In genomic region chr1:155623357-155623756, GRCh38 we compare ENCODE assay signal across 25 cellular contexts. TPM values are rescaled to one million over a fixed set of nuclear protein-coding genes. Genes with fewer than 3 reads are reported as not detected.
A peak's percentile ranks its signal among the peaks of the same experiment; 100 is the strongest.
DNase-seq lines count a peak whose midpoint lies in the region; ATAC-seq, FAIRE-seq and TF ChIP-seq lines count a peak whose summit lies in the region.
"Had no signal": no experiment of that assay in that cellular context is flagged by ENCODE, and none has a peak within 500 bp of the region (broad histone marks: within the 10 kb centered on the region; RNA-seq: fewer than 3 reads in every experiment).

No MANE protein-coding gene starts in this region.

- no peaks in the 10 kb centered on the region for H3K4me1 ChIP-seq in A549
- H3K4me1 ChIP-seq in small intestine (ENCODE audit: control insufficient read depth in 2 of 2, insufficient read depth in 1 of 2, low read depth in 1 of 2, low read length in 1 of 2): no peaks in the 10 kb centered on the region
- H3K4me1 ChIP-seq: BE2C, BLaER1 had no signal

- TF ChIP-seq CTCF in A549 (IDR thresholded peaks at IDR 0.05): no peak

- H3K4me3 ChIP-seq in A549: no peak overlapping the region
- no peak overlapping the region for H3K4me3 ChIP-seq in small intestine (ENCODE audit: low read depth in 1 of 2, low read length in 2 of 2)
- H3K4me3 ChIP-seq: BLaER1 had no signal

- no peak overlapping the region for H3K4me2 ChIP-seq in A549
- H3K4me2 ChIP-seq: BLaER1 had no signal

- TF ChIP-seq RAD21 in A549 (conservative IDR thresholded peaks at IDR 0.05 in 1 of 2, IDR thresholded peaks at IDR 0.05 in 1 of 2): no peak

- ATAC-seq in activated CD8-positive, alpha-beta memory T cell treated with anti-CD3 and anti-CD28 coated beads, Interleukin-2, amount 10 ng/mL, durations not matched to agents 7 days and 5 days: no peak
- ATAC-seq in A549 (no peak), left lobe of liver (peak; percentile 52)

- no peaks in the 10 kb centered on the region for H3K9me3 Mint-ChIP-seq in activated CD8-positive, alpha-beta memory T cell treated with anti-CD3 and anti-CD28 coated beads, Interleukin-2, amount 10 ng/mL, durations not matched to agents 7 days and 5 days (ENCODE audit: low read depth)
- H3K9me3 Mint-ChIP-seq: CD4-positive, alpha-beta memory T cell; CD4-positive, CD25-positive, alpha-beta regulatory T cell; CD8-positive, alpha-beta memory T cell had no signal

- H3K36me3 ChIP-seq in small intestine (ENCODE audit: control insufficient read depth in 2 of 2, insufficient read depth in 2 of 2, low read length in 2 of 2): no peaks in the 10 kb centered on the region
- H3K36me3 ChIP-seq: BE2C, BLaER1 had no signal

- no peaks in the 10 kb centered on the region for H3K27me3 ChIP-seq in small intestine (ENCODE audit: control insufficient read depth in 2 of 2, insufficient read depth in 2 of 2, low read length in 2 of 2)
- H3K27me3 ChIP-seq: BE2C, BLaER1 had no signal

- WGBS in A549 (ENCODE audit: missing lambda C conversion rate): 12% methylated on average over 1 of the region's 1 CpG
- WGBS in small intestine, 3 donors: 53 to 78% (median 68%) methylated on average over 1 of the region's 1 CpG

- H3K36me3 Mint-ChIP-seq in activated CD8-positive, alpha-beta memory T cell treated with anti-CD3 and anti-CD28 coated beads, Interleukin-2, amount 10 ng/mL, durations not matched to agents 7 days and 5 days: no peaks in the 10 kb centered on the region
- H3K36me3 Mint-ChIP-seq: CD4-positive, CD25-positive, alpha-beta regulatory T cell had no signal

- no peak for FAIRE-seq in A549 (lab: Jason Lieb, UNC)
- no peak for FAIRE-seq in small intestine (lab: Jason Lieb, UNC)
- FAIRE-seq: G401.6, GM12891, GM19239 had no signal

- no peak overlapping the region for H3K4me3 Mint-ChIP-seq in activated CD8-positive, alpha-beta memory T cell treated with anti-CD3 and anti-CD28 coated beads, Interleukin-2, amount 10 ng/mL, durations not matched to agents 7 days and 5 days
- H3K4me3 Mint-ChIP-seq: CD14-positive monocyte; CD4-positive, alpha-beta memory T cell; CD8-positive, alpha-beta memory T cell had no signal

- POLR2A ChIA-PET in A549 (lab: Yijun Ruan, JAX): no interaction called here

- H3K27me3 Mint-ChIP-seq in activated CD8-positive, alpha-beta memory T cell treated with anti-CD3 and anti-CD28 coated beads, Interleukin-2, amount 10 ng/mL, durations not matched to agents 7 days and 5 days: no peaks in the 10 kb centered on the region
- H3K27me3 Mint-ChIP-seq: CD4-positive, alpha-beta memory T cell; CD8-positive, alpha-beta memory T cell had no signal

- H3K9me3 ChIP-seq in A549 (no peaks in the 10 kb centered on the region), small intestine (ENCODE audit: control insufficient read depth, low read depth) (no peaks in the 10 kb centered on the region)
- H3K9me3 ChIP-seq: BE2C had no signal

- peak overlapping the region; percentile 47 for H3K27ac Mint-ChIP-seq in activated CD8-positive, alpha-beta memory T cell treated with anti-CD3 and anti-CD28 coated beads, Interleukin-2, amount 10 ng/mL, durations not matched to agents 7 days and 5 days
- H3K27ac Mint-ChIP-seq: CD14-positive monocyte; CD8-positive, alpha-beta memory T cell had no signal

- no peak for TF ChIP-seq EP300 in A549 (IDR thresholded peaks at IDR 0.05)

- no peaks in the 10 kb centered on the region for H3K4me1 Mint-ChIP-seq in activated CD8-positive, alpha-beta memory T cell treated with anti-CD3 and anti-CD28 coated beads, Interleukin-2, amount 10 ng/mL, durations not matched to agents 7 days and 5 days
- H3K4me1 Mint-ChIP-seq: CD8-positive, alpha-beta memory T cell had no signal

- no peak for TF ChIP-seq POLR2A in A549 (IDR thresholded peaks at IDR 0.05; ENCODE audit: low read length)

- CTCF ChIA-PET in activated CD8-positive, alpha-beta memory T cell treated with anti-CD3 and anti-CD28 coated beads, Interleukin-2, amount 10 ng/mL, durations not matched to agents 7 days and 5 days (lab: Charles Lee): no interaction called here
- CTCF ChIA-PET in A549 (lab: Yijun Ruan, JAX): interaction anchor here (1.3 kb wide), 1 partner anchor 25 kb away, joined by 3 read pairs; no protein-coding TSS in a partner anchor

- H3K27ac ChIP-seq in A549: no peak overlapping the region
- H3K27ac ChIP-seq in small intestine (ENCODE audit: low read depth in 1 of 2, low read length in 1 of 2): no peak overlapping the region
- H3K27ac ChIP-seq: 22Rv1, BLaER1 had no signal

- DNase-seq in activated CD8-positive, alpha-beta memory T cell treated with anti-CD3 and anti-CD28 coated beads, Interleukin-2, amount 10 ng/mL, durations not matched to agents 7 days and 5 days: no peak
- DNase-seq in activated CD8-positive, alpha-beta memory T cell treated with anti-CD3 and anti-CD28 coated beads, Interleukin-2, amount 50 U/mL, for 4 hours: no peak
- DNase-seq in A549 (ENCODE audit: low read depth in 1 of 2, low spot score in 1 of 2): no peak
- peak; percentile 69 for DNase-seq in left lobe of liver (ENCODE audit: low spot score)
- DNase-seq in small intestine: peak; percentile 77
- no peak for DNase-seq in NCI-H2029 treated with DMSO at 0.1 percent for 48 hours (lab: John Stamatoyannopoulos, UW)
- DNase-seq in DMS53 treated with DMSO at 0.1 percent for 48 hours (lab: John Stamatoyannopoulos, UW; ENCODE audit: unreplicated experiment): no peak
- DNase-seq: ACHN; BE2C; C1 segment of cervical spinal cord; CD4-positive, alpha-beta memory T cell; CD4-positive, CD25-positive, alpha-beta regulatory T cell; CD8-positive, alpha-beta memory T cell; COR-L47; DMS 273 treated with DMSO at 0.1 percent for 48 hours; DMS153; DMS53; DMS79 treated with DMSO at 0.1 percent for 48 hours; GF-D8 had no signal

TF ChIP-seq in A549, 52 proteins besides CTCF, POLR2A, EP300 and RAD21:
- TF ChIP-seq TFCP2L1 (CRISPR knock-in tag; IDR thresholded peaks at IDR 0.05): no peak
- peak; percentile 13 for TF ChIP-seq MAFK (IDR thresholded peaks at IDR 0.05; ENCODE audit: partially characterized antibody)
- TF ChIP-seq NFE2L2 (conservative IDR thresholded peaks at IDR 0.05; ENCODE audit: low read length): no peak
- no peak for TF ChIP-seq MAZ (IDR thresholded peaks at IDR 0.05; ENCODE audit: borderline replicate concordance, low read depth, low read length)
- no peak for TF ChIP-seq KDM1A (IDR thresholded peaks at IDR 0.05; ENCODE audit: low read depth)
- no peak for TF ChIP-seq TP53 (CRISPR knock-in tag; IDR thresholded peaks at IDR 0.05)
- TF ChIP-seq KDM5A (IDR thresholded peaks at IDR 0.05): no peak
- TF ChIP-seq SREBF2 (IDR thresholded peaks at IDR 0.05): no peak

RNA-seq across cellular contexts. Expression of gene MSTO1, which starts 13.3 kb away (rescaled TPM):
- 10 to 100 TPM; 60.3 to 62.7 TPM for total RNA-seq in activated CD8-positive, alpha-beta memory T cell treated with anti-CD3 and anti-CD28 coated beads, Interleukin-2, amount 10 ng/mL, durations not matched to agents 7 days and 5 days
- polyA plus RNA-seq in A549 (2011; rRNA removed) (28.3 and 35.5 TPM in 2 replicates), A549 (2017; fragmentation: RNase III; extraction: RNeasy Plus Mini Kit Qiagen cat#74134 plus additional on column Dnase treatment) (37.5 to 43.5 TPM (median 43.5 TPM) in 3 replicates), small intestine (10 to 100 TPM; 13.4 to 25.2 (median 15.4) TPM)
- 25.8 and 32.2 TPM in 2 replicates for polyA plus RNA-seq in A549 (2012; cell fraction: cytosol; rRNA removed)
- polyA plus RNA-seq in A549 (2012; cell fraction: nucleus; rRNA removed): 128 and 129 TPM in 2 replicates
- 65.5 and 69.8 TPM in 2 replicates for polyA minus RNA-seq in A549 (2011; rRNA and poly(A)+ RNA removed)
- 23.7 TPM for total RNA-seq in left lobe of liver

Comparison
In these comparisons a context has a peak if more than half of its experiments do, and no peak if none do; other contexts are left out.
1. DNase-seq: peak in left lobe of liver (single experiment) and small intestine (single experiment); none in activated CD8-positive, alpha-beta memory T cell treated with anti-CD3 and anti-CD28 coated beads, Interleukin-2, amount 10 ng/mL, durations not matched to agents 7 days and 5 days (single experiment), activated CD8-positive, alpha-beta memory T cell treated with anti-CD3 and anti-CD28 coated beads, Interleukin-2, amount 50 U/mL, for 4 hours (single experiment), A549 (0 of 2), NCI-H2029 treated with DMSO at 0.1 percent for 48 hours (single experiment) and DMS53 treated with DMSO at 0.1 percent for 48 hours (single experiment).